1 cellular context compared by ENCODE assay signal in genomic region chr15:26449296-26449695, GRCh38.
TF ChIP-seq lines count a peak whose summit lies in the region.

No MANE protein-coding gene starts in this region.

TF ChIP-seq in WTC11, 78 proteins besides CTCF, POLR2A, EP300 and RAD21 (continued from another document):
- TF ChIP-seq ARID4B (CRISPR knock-in tag; IDR thresholded peaks at IDR 0.05; ENCODE audit: borderline replicate concordance) (no peak), NFYB (CRISPR knock-in tag; conservative IDR thresholded peaks at IDR 0.05; ENCODE audit: low read depth) (no peak), ZBTB43 (CRISPR knock-in tag; IDR thresholded peaks at IDR 0.05) (no peak), SMAD3 (CRISPR knock-in tag; IDR thresholded peaks at IDR 0.05; ENCODE audit: borderline replicate concordance) (no peak), CREB1 (CRISPR knock-in tag; IDR thresholded peaks at IDR 0.05) (no peak), SP1 (CRISPR knock-in tag; conservative IDR thresholded peaks at IDR 0.05) (no peak), JUN (CRISPR knock-in tag; IDR thresholded peaks at IDR 0.05) (no peak), ZNF671 (CRISPR knock-in tag; IDR thresholded peaks at IDR 0.05) (no peak), ZSCAN18 (CRISPR knock-in tag; IDR thresholded peaks at IDR 0.05) (no peak)
